16 cellular contexts compared by ENCODE assay signal in genomic region chr7:70618020-70618551, GRCh38.
"Had no signal": no experiment of that assay in that cellular context is flagged by ENCODE, and none has a peak within 500 bp of the region (broad histone marks: within the 10 kb centered on the region; RNA-seq: fewer than 3 reads in every experiment).

No MANE protein-coding gene starts in this region.

- H3K9me3 ChIP-seq: gastrocnemius medialis, lower lobe of right lung, right lobe of liver, suprapubic skin, upper lobe of left lung had no signal

- H3K27ac Mint-ChIP-seq: activated naive CD4-positive, alpha-beta T cell treated with anti-CD3 and anti-CD28 coated beads, Interleukin-2, amount 10 ng/mL, durations not matched to agents 7 days and 5 days; activated T-helper 2 cell treated with anti-CD3 and anti-CD28 coated beads, Interferon-gamma antibody, Interleukin-2, Interleukin-4, amounts not matched to agents 10 μg/mL and 5 μg/mL and 100 μg/mL, durations not matched to agents 14 hours and 24 hours and 36 hours; mesothelial cell of epicardium had no signal

- H3K36me3 ChIP-seq: gastrocnemius medialis, lower lobe of right lung, right lobe of liver, suprapubic skin, upper lobe of left lung had no signal

- H3K4me2 ChIP-seq: hepatocyte had no signal

- H3K9me3 Mint-ChIP-seq: activated T-helper 2 cell treated with anti-CD3 and anti-CD28 coated beads, Interferon-gamma antibody, Interleukin-2, Interleukin-4, amounts not matched to agents 10 μg/mL and 5 μg/mL and 100 μg/mL, durations not matched to agents 14 hours and 24 hours and 36 hours; mesothelial cell of epicardium had no signal

- H3K4me1 Mint-ChIP-seq: activated naive CD4-positive, alpha-beta T cell treated with anti-CD3 and anti-CD28 coated beads, Interleukin-2, amount 10 ng/mL, durations not matched to agents 7 days and 5 days had no signal

- H3K27me3 ChIP-seq: gastrocnemius medialis, hepatocyte, right lobe of liver, suprapubic skin, upper lobe of left lung had no signal

- H3K79me2 ChIP-seq: hepatocyte had no signal

- H3K27ac ChIP-seq: coronary artery, epithelial cell of prostate, gastrocnemius medialis, hepatocyte, lower lobe of right lung, right lobe of liver, suprapubic skin, upper lobe of left lung had no signal

- H3K4me3 Mint-ChIP-seq: activated naive CD4-positive, alpha-beta T cell treated with anti-CD3 and anti-CD28 coated beads, Interleukin-2, amount 10 ng/mL, durations not matched to agents 7 days and 5 days; mesothelial cell of epicardium had no signal

- H3K4me1 ChIP-seq: lower lobe of right lung had no signal

- ATAC-seq: activated CD4-positive, CD25-positive, alpha-beta regulatory T cell treated with anti-CD3 and anti-CD28 coated beads, Interleukin-2, amount 50 U/mL, for 24 hours; gastrocnemius medialis; lower lobe of right lung; right lobe of liver had no signal

- H2AFZ ChIP-seq: hepatocyte had no signal

- H3K36me3 Mint-ChIP-seq: activated naive CD4-positive, alpha-beta T cell treated with anti-CD3 and anti-CD28 coated beads, Interleukin-2, amount 10 ng/mL, durations not matched to agents 7 days and 5 days had no signal

- DNase-seq: activated naive CD4-positive, alpha-beta T cell treated with anti-CD3 and anti-CD28 coated beads, Interleukin-2, amount 10 ng/mL, durations not matched to agents 7 days and 5 days; caudate nucleus; effector memory CD4-positive, alpha-beta T cell; gastrocnemius medialis; lower lobe of right lung; right lobe of liver; stimulated activated CD4-positive, alpha-beta T cell treated with anti-CD3 and anti-CD28 coated beads, Interleukin-2, amount 100 ng/mL, for 24 hours; stimulated activated naive CD4-positive, alpha-beta T cell treated with Interleukin-2 at 50 U/mL for 16 hours; upper lobe of left lung had no signal

- H3K4me3 ChIP-seq: coronary artery, gastrocnemius medialis, hepatocyte, lower lobe of right lung, right lobe of liver, suprapubic skin, upper lobe of left lung had no signal
